Comparison of ENCODE assay signal across 8 cellular contexts in the genomic region with DNA sequence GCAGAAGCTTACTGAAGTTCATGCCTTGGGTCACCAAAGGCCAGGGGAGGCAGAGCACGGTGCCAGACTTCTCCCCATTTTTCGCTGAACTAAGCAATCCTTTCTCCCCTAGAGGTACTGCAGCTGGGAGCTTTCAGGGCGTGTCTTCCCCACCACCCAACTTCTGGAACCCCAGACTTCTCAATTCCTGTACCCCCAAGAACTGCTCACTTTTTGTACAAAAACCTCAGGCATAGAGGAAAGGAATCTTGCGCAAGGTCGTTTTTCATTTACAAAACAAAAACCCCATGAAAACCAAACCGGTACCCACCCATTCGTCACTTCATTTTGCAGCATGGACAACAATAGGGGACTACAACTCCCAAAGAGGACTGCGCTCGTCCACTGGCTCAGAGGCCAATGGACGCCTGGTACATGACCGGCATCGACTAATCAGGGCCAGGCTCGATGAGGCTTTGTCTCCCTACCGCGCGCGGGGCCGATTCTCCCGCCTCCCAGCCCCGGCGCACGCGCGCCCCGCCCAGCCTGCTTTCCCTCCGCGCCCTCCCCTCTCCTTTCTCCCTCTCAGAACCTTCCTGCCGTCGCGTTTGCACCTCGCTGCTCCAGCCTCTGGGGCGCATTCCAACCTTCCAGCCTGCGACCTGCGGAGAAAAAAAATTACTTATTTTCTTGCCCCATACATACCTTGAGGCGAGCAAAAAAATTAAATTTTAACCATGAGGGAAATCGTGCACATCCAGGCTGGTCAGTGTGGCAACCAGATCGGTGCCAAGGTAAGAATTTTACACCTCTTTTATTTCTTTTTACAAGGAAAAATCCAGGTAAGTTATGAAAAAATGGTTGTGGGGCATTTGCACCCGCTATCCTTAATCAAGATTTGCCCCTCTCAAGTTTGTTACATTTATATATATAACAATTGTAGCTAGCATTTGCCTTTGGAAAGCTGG. TPM values are rescaled to one million over a fixed set of nuclear protein-coding genes. Genes with fewer than 3 reads are reported as not detected.
A peak's percentile ranks its signal among the peaks of the same experiment; 100 is the strongest.
DNase-seq lines count a peak whose midpoint lies in the region; ATAC-seq and TF ChIP-seq lines count a peak whose summit lies in the region.

A gene (plus strand): TSS at position 562 of the 947 bp plus-strand sequence. CDS start 155 bp downstream, at position 717.

- peaks cover 3% of the 10 kb centered on the region for H3K9me3 Mint-ChIP-seq in Calu3 (ENCODE audit: low read depth, unreplicated experiment)

- H3K4me1 Mint-ChIP-seq in Calu3 (ENCODE audit: low read depth, unreplicated experiment), result peaks cover 59% of the 10 kb centered on the region

- intact Hi-C loops in Calu3 (cut with micrococcal nuclease; ENCODE audit: unreplicated experiment) (loop anchor here (5.0 to 10.0 kb wide), 3 partner anchors 103 to 235 kb away; a partner anchor contains a TSS), mucosa of descending colon (cut with DNase I, micrococcal nuclease) (no loop called here)

- H3K9me3 ChIP-seq in mucosa of descending colon, result no peaks in the 10 kb centered on the region

- TSS peak; percentile 61 for BruUV-seq in Calu3 (replicated peaks; lab: Mats Ljungman, UMichigan)

- H3K27ac ChIP-seq in epithelial cell of prostate, result peak within 1 kb of the TSS; percentile 95

- no peaks in the 10 kb centered on the region for H3K27me3 Mint-ChIP-seq in Calu3 (ENCODE audit: unreplicated experiment)

- H3K36me3 ChIP-seq in mucosa of descending colon (ENCODE audit: low read depth), result peaks cover 4% of the 10 kb centered on the region

- peak; percentile 39 for ATAC-seq in GM21515 (IDR thresholded peaks at IDR 0.05; ENCODE audit: unreplicated experiment)
- ATAC-seq in mucosa of descending colon, result peak; percentile 74

- TF ChIP-seq CTCF in Calu3 (IDR thresholded peaks at IDR 0.05; ENCODE audit: unreplicated experiment) (no peak), mucosa of descending colon (IDR thresholded peaks at IDR 0.05) (no peak)

- peaks cover 30% of the 10 kb centered on the region for H3K4me1 ChIP-seq in mucosa of descending colon (ENCODE audit: low read depth)

- DNase-seq in Calu3, result peak; percentile 98
- peak; percentile 95 for DNase-seq in KG1 (lab: John Stamatoyannopoulos, UW)
- DNase-seq in activated T-cell treated with anti-CD3 and anti-CD28 coated beads, Interleukin-2, amount 50 U/mL, for 1 hour, result peak; percentile 93
- DNase-seq in epithelial cell of prostate (ENCODE audit: low read depth, low spot score), result peak; percentile 88
- peak; percentile 97 to 98 (median 97) for DNase-seq in mucosa of descending colon
- peak; percentile 76 to 90 for DNase-seq in stimulated activated CD8-positive, alpha-beta memory T cell treated with anti-CD3 and anti-CD28 coated beads, Interleukin-4, amount 100 ng/mL, for 1 hour (ENCODE audit: low read depth in 2 of 2, low spot score in 1 of 2)

- CTCF ChIA-PET in Calu3 (lab: Charles Lee), result interaction anchor here (1.2 to 5.0 kb wide), 4 partner anchors 11 to 41 kb away, joined by 4 to 72 read pairs (median 9); no protein-coding TSS in a partner anchor

- peak within 1 kb of the TSS; percentile 92 for H3K4me3 ChIP-seq in mucosa of descending colon

- H3K27ac Mint-ChIP-seq in Calu3 (ENCODE audit: unreplicated experiment), result peak within 1 kb of the TSS; percentile 86

- H3K36me3 Mint-ChIP-seq in Calu3 (ENCODE audit: insufficient read depth, unreplicated experiment), result peaks cover 84% of the 10 kb centered on the region

- peak within 1 kb of the TSS; percentile 92 for H3K4me3 Mint-ChIP-seq in Calu3 (ENCODE audit: low read depth, unreplicated experiment)

TF ChIP-seq in PFSK-1, 5 proteins besides CTCF, POLR2A, EP300 and RAD21:
- TF ChIP-seq POLR2AphosphoS5 (IDR thresholded peaks at IDR 0.05; ENCODE audit: low read depth, low read length), result peak; percentile 99
- TF ChIP-seq SIN3A (IDR thresholded peaks at IDR 0.05; ENCODE audit: borderline replicate concordance, insufficient read depth, low read length), result peak; percentile 63; the same call in 1 of the 2 replicates
- TF ChIP-seq TAF1 (IDR thresholded peaks at IDR 0.05; ENCODE audit: borderline replicate concordance, insufficient read depth, low read length), result peak; percentile 99
- TF ChIP-seq, protein P1, sequence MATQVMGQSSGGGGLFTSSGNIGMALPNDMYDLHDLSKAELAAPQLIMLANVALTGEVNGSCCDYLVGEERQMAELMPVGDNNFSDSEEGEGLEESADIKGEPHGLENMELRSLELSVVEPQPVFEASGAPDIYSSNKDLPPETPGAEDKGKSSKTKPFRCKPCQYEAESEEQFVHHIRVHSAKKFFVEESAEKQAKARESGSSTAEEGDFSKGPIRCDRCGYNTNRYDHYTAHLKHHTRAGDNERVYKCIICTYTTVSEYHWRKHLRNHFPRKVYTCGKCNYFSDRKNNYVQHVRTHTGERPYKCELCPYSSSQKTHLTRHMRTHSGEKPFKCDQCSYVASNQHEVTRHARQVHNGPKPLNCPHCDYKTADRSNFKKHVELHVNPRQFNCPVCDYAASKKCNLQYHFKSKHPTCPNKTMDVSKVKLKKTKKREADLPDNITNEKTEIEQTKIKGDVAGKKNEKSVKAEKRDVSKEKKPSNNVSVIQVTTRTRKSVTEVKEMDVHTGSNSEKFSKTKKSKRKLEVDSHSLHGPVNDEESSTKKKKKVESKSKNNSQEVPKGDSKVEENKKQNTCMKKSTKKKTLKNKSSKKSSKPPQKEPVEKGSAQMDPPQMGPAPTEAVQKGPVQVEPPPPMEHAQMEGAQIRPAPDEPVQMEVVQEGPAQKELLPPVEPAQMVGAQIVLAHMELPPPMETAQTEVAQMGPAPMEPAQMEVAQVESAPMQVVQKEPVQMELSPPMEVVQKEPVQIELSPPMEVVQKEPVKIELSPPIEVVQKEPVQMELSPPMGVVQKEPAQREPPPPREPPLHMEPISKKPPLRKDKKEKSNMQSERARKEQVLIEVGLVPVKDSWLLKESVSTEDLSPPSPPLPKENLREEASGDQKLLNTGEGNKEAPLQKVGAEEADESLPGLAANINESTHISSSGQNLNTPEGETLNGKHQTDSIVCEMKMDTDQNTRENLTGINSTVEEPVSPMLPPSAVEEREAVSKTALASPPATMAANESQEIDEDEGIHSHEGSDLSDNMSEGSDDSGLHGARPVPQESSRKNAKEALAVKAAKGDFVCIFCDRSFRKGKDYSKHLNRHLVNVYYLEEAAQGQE (IDR thresholded peaks at IDR 0.05; ENCODE audit: insufficient read depth in 1 of 2, low read depth in 2 of 2, low read length in 2 of 2), result peak; percentile 20 to 80; a peak in 2 of 4 replicates
- TF ChIP-seq FOXP2 (optimal IDR thresholded peaks at IDR 0.05; ENCODE audit: borderline replicate concordance, extremely low read depth, extremely low read length, insufficient read depth), result no peak

RNA-seq across cellular contexts. Expression of the gene that starts here (rescaled TPM):
- total RNA-seq in Calu3 (2022) (967 and 1,123 TPM in 2 replicates), mucosa of descending colon (100 to 1,000 TPM; 113 to 328 (median 307) TPM)
- 747 TPM for polyA plus RNA-seq in PFSK-1 (2012; ENCODE audit: insufficient read length, low read depth)

Comparison
In these comparisons a context has a peak if more than half of its experiments do, and no peak if none do; other contexts are left out.
1. Peak in every context shown above with its lines: DNase-seq, ATAC-seq, H3K4me3 ChIP-seq and H3K27ac ChIP-seq.